ENCODE assay signal across 1 cellular context in genomic region chr9:77099388-77099787, GRCh38.
A peak's percentile ranks its signal among the peaks of the same experiment; 100 is the strongest.
TF ChIP-seq lines count a peak whose summit lies in the region.

No MANE protein-coding gene starts in this region.

TF ChIP-seq in HEK293, 187 proteins besides CTCF, POLR2A, EP300 and RAD21 (continued from another document and continues in another):
- TF ChIP-seq ZXDB (tag by site-specific recombination; IDR thresholded peaks at IDR 0.05) (peak; percentile 79), GFI1B (tag by site-specific recombination; IDR thresholded peaks at IDR 0.05) (peak; percentile 49; the same call in 1 of the 2 replicates), ZNF624 (tag by site-specific recombination; IDR thresholded peaks at IDR 0.05) (no peak), ZNF292 (tag by site-specific recombination; IDR thresholded peaks at IDR 0.05; ENCODE audit: borderline replicate concordance, low read depth) (no peak), ZNF10 (tag by site-specific recombination; IDR thresholded peaks at IDR 0.05) (peak; percentile 77), ZNF623 (tag by site-specific recombination; IDR thresholded peaks at IDR 0.05) (no peak), SP3 (tag by site-specific recombination; IDR thresholded peaks at IDR 0.05) (no peak), ZNF214 (tag by site-specific recombination; IDR thresholded peaks at IDR 0.05; ENCODE audit: borderline replicate concordance) (no peak), ZNF768 (tag by site-specific recombination; IDR thresholded peaks at IDR 0.05) (no peak), ZFP69B (tag by site-specific recombination; IDR thresholded peaks at IDR 0.05) (peak; percentile 53; the same call in 1 of the 2 replicates), SALL2 (tag by site-specific recombination; IDR thresholded peaks at IDR 0.05; ENCODE audit: borderline replicate concordance) (no peak), ELK4 (IDR thresholded peaks at IDR 0.05; ENCODE audit: borderline replicate concordance, low read depth, low read length) (no peak), ZBTB48 (tag by site-specific recombination; IDR thresholded peaks at IDR 0.05) (no peak), ZNF600 (tag by site-specific recombination; IDR thresholded peaks at IDR 0.05) (0 out of 2 replicates have a peak, but pooled peaks have one; percentile 21), MEIS1 (CRISPR knock-in tag; IDR thresholded peaks at IDR 0.05; ENCODE audit: borderline replicate concordance) (no peak), ZNF335 (tag by site-specific recombination; conservative IDR thresholded peaks at IDR 0.05) (no peak), ZNF555 (tag by site-specific recombination; conservative IDR thresholded peaks at IDR 0.05) (no peak), KLF10 (tag by site-specific recombination; IDR thresholded peaks at IDR 0.05) (peak; percentile 69), ZNF785 (tag by site-specific recombination; IDR thresholded peaks at IDR 0.05) (no peak), YY1 (tag by site-specific recombination; IDR thresholded peaks at IDR 0.05) (no peak), ZNF777 (tag by site-specific recombination; IDR thresholded peaks at IDR 0.05; ENCODE audit: borderline replicate concordance) (no peak), ZSCAN30 (tag by site-specific recombination; IDR thresholded peaks at IDR 0.05) (peak; percentile 85; the same call in 1 of the 2 replicates), ZNF133 (tag by site-specific recombination; IDR thresholded peaks at IDR 0.05) (no peak), ZNF16 (tag by site-specific recombination; IDR thresholded peaks at IDR 0.05; ENCODE audit: low read depth) (peak; percentile 22; the same call in 1 of the 2 replicates), ZNF426 (tag by site-specific recombination; IDR thresholded peaks at IDR 0.05) (no peak), ZNF391 (tag by site-specific recombination; IDR thresholded peaks at IDR 0.05; ENCODE audit: borderline replicate concordance, low read depth) (peak; percentile 90; the same call in 1 of the 2 replicates), ZBTB20 (tag by site-specific recombination; IDR thresholded peaks at IDR 0.05) (peak; percentile 66), ZNF423 (tag by site-specific recombination; IDR thresholded peaks at IDR 0.05) (no peak), ZNF23 (tag by site-specific recombination; IDR thresholded peaks at IDR 0.05; ENCODE audit: borderline replicate concordance) (no peak), IKZF3 (tag by site-specific recombination; IDR thresholded peaks at IDR 0.05) (peak; percentile 94), ZNF202 (tag by site-specific recombination; IDR thresholded peaks at IDR 0.05; ENCODE audit: borderline replicate concordance) (no peak), YY2 (tag by site-specific recombination; IDR thresholded peaks at IDR 0.05) (no peak), HOXC10 (CRISPR knock-in tag; IDR thresholded peaks at IDR 0.05) (no peak), ZBTB26 (tag by site-specific recombination; optimal IDR thresholded peaks at IDR 0.05) (no peak), ZNF112 (tag by site-specific recombination; IDR thresholded peaks at IDR 0.05) (no peak), ZNF837 (tag by site-specific recombination; IDR thresholded peaks at IDR 0.05) (no peak), ZFHX2 (tag by site-specific recombination; conservative IDR thresholded peaks at IDR 0.05) (no peak), SCRT1 (tag by site-specific recombination; IDR thresholded peaks at IDR 0.05; ENCODE audit: borderline replicate concordance) (no peak), WT1 (tag by site-specific recombination; IDR thresholded peaks at IDR 0.05) (peak; percentile 98), ZNF394 (tag by site-specific recombination; IDR thresholded peaks at IDR 0.05; ENCODE audit: borderline replicate concordance) (peak; percentile 97), ZBTB6 (tag by site-specific recombination; IDR thresholded peaks at IDR 0.05) (no peak), TRIM28 (IDR thresholded peaks at IDR 0.05; ENCODE audit: borderline replicate concordance, low read length) (peak; percentile 89), ZNF596 (tag by site-specific recombination; IDR thresholded peaks at IDR 0.05) (0 out of 2 replicates have a peak, but pooled peaks have one; percentile 32), ZSCAN16 (tag by site-specific recombination; IDR thresholded peaks at IDR 0.05) (no peak), REST (tag by site-specific recombination; IDR thresholded peaks at IDR 0.05) (no peak), ZNF561 (tag by site-specific recombination; IDR thresholded peaks at IDR 0.05; ENCODE audit: borderline replicate concordance) (peak; percentile 82; the same call in 1 of the 2 replicates)
- TF ChIP-seq, protein P1, sequence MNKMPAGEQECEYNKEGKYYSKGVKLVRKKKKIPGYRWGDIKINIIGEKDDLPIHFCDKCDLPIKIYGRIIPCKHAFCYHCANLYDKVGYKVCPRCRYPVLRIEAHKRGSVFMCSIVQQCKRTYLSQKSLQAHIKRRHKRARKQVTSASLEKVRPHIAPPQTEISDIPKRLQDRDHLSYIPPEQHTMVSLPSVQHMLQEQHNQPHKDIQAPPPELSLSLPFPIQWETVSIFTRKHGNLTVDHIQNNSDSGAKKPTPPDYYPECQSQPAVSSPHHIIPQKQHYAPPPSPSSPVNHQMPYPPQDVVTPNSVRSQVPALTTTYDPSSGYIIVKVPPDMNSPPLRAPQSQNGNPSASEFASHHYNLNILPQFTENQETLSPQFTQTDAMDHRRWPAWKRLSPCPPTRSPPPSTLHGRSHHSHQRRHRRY (tag by site-specific recombination; IDR thresholded peaks at IDR 0.05) = no peak
- TF ChIP-seq, protein P2, sequence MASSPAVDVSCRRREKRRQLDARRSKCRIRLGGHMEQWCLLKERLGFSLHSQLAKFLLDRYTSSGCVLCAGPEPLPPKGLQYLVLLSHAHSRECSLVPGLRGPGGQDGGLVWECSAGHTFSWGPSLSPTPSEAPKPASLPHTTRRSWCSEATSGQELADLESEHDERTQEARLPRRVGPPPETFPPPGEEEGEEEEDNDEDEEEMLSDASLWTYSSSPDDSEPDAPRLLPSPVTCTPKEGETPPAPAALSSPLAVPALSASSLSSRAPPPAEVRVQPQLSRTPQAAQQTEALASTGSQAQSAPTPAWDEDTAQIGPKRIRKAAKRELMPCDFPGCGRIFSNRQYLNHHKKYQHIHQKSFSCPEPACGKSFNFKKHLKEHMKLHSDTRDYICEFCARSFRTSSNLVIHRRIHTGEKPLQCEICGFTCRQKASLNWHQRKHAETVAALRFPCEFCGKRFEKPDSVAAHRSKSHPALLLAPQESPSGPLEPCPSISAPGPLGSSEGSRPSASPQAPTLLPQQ (tag by site-specific recombination; IDR thresholded peaks at IDR 0.05) = peak; percentile 50; the same call in 1 of the 2 replicates
- TF ChIP-seq, protein P3, sequence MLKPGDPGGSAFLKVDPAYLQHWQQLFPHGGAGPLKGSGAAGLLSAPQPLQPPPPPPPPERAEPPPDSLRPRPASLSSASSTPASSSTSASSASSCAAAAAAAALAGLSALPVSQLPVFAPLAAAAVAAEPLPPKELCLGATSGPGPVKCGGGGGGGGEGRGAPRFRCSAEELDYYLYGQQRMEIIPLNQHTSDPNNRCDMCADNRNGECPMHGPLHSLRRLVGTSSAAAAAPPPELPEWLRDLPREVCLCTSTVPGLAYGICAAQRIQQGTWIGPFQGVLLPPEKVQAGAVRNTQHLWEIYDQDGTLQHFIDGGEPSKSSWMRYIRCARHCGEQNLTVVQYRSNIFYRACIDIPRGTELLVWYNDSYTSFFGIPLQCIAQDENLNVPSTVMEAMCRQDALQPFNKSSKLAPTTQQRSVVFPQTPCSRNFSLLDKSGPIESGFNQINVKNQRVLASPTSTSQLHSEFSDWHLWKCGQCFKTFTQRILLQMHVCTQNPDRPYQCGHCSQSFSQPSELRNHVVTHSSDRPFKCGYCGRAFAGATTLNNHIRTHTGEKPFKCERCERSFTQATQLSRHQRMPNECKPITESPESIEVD (tag by site-specific recombination; IDR thresholded peaks at IDR 0.05) = peak; percentile 98
- TF ChIP-seq, protein P4, sequence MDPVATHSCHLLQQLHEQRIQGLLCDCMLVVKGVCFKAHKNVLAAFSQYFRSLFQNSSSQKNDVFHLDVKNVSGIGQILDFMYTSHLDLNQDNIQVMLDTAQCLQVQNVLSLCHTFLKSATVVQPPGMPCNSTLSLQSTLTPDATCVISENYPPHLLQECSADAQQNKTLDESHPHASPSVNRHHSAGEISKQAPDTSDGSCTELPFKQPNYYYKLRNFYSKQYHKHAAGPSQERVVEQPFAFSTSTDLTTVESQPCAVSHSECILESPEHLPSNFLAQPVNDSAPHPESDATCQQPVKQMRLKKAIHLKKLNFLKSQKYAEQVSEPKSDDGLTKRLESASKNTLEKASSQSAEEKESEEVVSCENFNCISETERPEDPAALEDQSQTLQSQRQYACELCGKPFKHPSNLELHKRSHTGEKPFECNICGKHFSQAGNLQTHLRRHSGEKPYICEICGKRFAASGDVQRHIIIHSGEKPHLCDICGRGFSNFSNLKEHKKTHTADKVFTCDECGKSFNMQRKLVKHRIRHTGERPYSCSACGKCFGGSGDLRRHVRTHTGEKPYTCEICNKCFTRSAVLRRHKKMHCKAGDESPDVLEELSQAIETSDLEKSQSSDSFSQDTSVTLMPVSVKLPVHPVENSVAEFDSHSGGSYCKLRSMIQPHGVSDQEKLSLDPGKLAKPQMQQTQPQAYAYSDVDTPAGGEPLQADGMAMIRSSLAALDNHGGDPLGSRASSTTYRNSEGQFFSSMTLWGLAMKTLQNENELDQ (tag by site-specific recombination; IDR thresholded peaks at IDR 0.05; ENCODE audit: low read depth) = no peak
- TF ChIP-seq, protein P5, sequence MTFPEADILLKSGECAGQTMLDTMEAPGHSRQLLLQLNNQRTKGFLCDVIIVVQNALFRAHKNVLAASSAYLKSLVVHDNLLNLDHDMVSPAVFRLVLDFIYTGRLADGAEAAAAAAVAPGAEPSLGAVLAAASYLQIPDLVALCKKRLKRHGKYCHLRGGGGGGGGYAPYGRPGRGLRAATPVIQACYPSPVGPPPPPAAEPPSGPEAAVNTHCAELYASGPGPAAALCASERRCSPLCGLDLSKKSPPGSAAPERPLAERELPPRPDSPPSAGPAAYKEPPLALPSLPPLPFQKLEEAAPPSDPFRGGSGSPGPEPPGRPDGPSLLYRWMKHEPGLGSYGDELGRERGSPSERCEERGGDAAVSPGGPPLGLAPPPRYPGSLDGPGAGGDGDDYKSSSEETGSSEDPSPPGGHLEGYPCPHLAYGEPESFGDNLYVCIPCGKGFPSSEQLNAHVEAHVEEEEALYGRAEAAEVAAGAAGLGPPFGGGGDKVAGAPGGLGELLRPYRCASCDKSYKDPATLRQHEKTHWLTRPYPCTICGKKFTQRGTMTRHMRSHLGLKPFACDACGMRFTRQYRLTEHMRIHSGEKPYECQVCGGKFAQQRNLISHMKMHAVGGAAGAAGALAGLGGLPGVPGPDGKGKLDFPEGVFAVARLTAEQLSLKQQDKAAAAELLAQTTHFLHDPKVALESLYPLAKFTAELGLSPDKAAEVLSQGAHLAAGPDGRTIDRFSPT (tag by site-specific recombination; IDR thresholded peaks at IDR 0.05) = peak; percentile 65; the same call in 1 of the 2 replicates
